ENCODE assay signal across 10 cellular contexts in the genomic region with DNA sequence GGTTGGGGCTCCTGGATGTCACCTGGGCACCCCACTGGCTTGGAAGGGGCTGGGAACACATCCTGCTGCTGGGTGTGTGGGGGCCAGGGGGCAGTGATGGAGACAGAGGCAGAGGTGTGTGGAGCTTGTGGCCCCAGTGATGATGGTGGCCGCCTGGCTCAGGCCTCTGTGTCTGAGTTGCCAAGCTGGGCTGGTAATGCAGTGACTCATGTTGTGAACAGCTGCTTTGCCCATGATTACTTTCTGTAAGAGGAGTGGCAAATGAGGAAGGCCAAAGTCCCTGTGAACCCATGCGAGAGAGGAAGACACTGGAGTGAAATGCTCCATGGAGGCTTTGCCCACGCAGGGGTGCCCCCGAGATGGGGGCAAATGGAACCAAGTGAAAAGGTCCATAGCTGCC.
DNase-seq lines count a peak whose midpoint lies in the region; ATAC-seq, FAIRE-seq and TF ChIP-seq lines count a peak whose summit lies in the region.
"Had no signal": no experiment of that assay in that cellular context is flagged by ENCODE, and none has a peak within 500 bp of the region (broad histone marks: within the 10 kb centered on the region; RNA-seq: fewer than 3 reads in every experiment).

No MANE protein-coding gene starts in this region.

- POLR2A ChIA-PET in AG04450 (lab: Yijun Ruan, JAX) = interaction anchor here (0.6 to 1.2 kb wide), 2 partner anchors 26 to 118 kb away, joined by 4 to 5 read pairs; no protein-coding TSS in a partner anchor

- ATAC-seq in GM21367 (IDR thresholded peaks at IDR 0.05; ENCODE audit: unreplicated experiment) = no peak
- no peak for ATAC-seq in HG03460 (IDR thresholded peaks at IDR 0.05; ENCODE audit: unreplicated experiment)
- ATAC-seq: CD8-positive, alpha-beta T cell had no signal

- H3K9me3 Mint-ChIP-seq in activated T-cell treated with anti-CD3 and anti-CD28 coated beads, Interleukin-2, amount 50 U/mL, for 24 hours = no peaks in the 10 kb centered on the region
- H3K9me3 Mint-ChIP-seq: CD8-positive, alpha-beta T cell had no signal

- WGBS in thyroid gland, 2 donors = 83 to 87% methylated on average over 3 to 4 of the region's 4 CpGs

- H3K36me3 ChIP-seq in thyroid gland = no peaks in the 10 kb centered on the region

- TF ChIP-seq POLR2A in thyroid gland (IDR thresholded peaks at IDR 0.05) = no peak

- no peak overlapping the region for H3K4me3 ChIP-seq in AG04450 (ENCODE audit: low read depth, low read length)
- no peak overlapping the region for H3K4me3 ChIP-seq in thyroid gland (replicated peaks in 1 of 3)

- TF ChIP-seq CTCF in AG04450 (IDR thresholded peaks at IDR 0.05; ENCODE audit: low read depth, low read length) (no peak), thyroid gland (IDR thresholded peaks at IDR 0.05) (no peak)

- H3K27me3 Mint-ChIP-seq in activated T-cell treated with anti-CD3 and anti-CD28 coated beads, Interleukin-2, amount 50 U/mL, for 24 hours = peaks cover 22% of the 10 kb centered on the region

- H3K4me3 Mint-ChIP-seq in activated T-cell treated with anti-CD3 and anti-CD28 coated beads, Interleukin-2, amount 50 U/mL, for 24 hours = no peak overlapping the region
- H3K4me3 Mint-ChIP-seq: CD8-positive, alpha-beta T cell had no signal

- H3K36me3 Mint-ChIP-seq in activated T-cell treated with anti-CD3 and anti-CD28 coated beads, Interleukin-2, amount 50 U/mL, for 24 hours (ENCODE audit: low read depth) = no peaks in the 10 kb centered on the region
- H3K36me3 Mint-ChIP-seq: CD8-positive, alpha-beta T cell had no signal

- CTCF ChIA-PET in AG04450 (lab: Charles Lee) = interaction anchor here (1.4 kb wide), 1 partner anchor 117 kb away, joined by 3 read pairs; no protein-coding TSS in a partner anchor

- no peak overlapping the region for H3K27ac Mint-ChIP-seq in activated T-cell treated with anti-CD3 and anti-CD28 coated beads, Interleukin-2, amount 50 U/mL, for 24 hours
- H3K27ac Mint-ChIP-seq: CD8-positive, alpha-beta T cell had no signal

- H3K27me3 ChIP-seq in AG04450 (ENCODE audit: control insufficient read depth, insufficient read depth, low read length) (no peaks in the 10 kb centered on the region), thyroid gland (no peaks in the 10 kb centered on the region)

- H3K4me1 Mint-ChIP-seq in activated T-cell treated with anti-CD3 and anti-CD28 coated beads, Interleukin-2, amount 50 U/mL, for 24 hours (ENCODE audit: low read depth) = no peaks in the 10 kb centered on the region

- H3K9me3 ChIP-seq in AG04450 (ENCODE audit: control insufficient read depth, insufficient read depth, low read length) (no peaks in the 10 kb centered on the region), thyroid gland (no peaks in the 10 kb centered on the region)

- no peak for FAIRE-seq in HTR-8/SVneo (lab: Jason Lieb, UNC)

- H3K4me1 ChIP-seq in thyroid gland = no peaks in the 10 kb centered on the region

- intact Hi-C loops in thyroid gland (cut with DNase I) = no loop called here

- peak overlapping the region; percentile 33 for H3K27ac ChIP-seq in AG04450 (ENCODE audit: low read depth, low read length)
- no peak overlapping the region for H3K27ac ChIP-seq in thyroid gland

- DNase-seq in AG04450 (ENCODE audit: low read depth, low spot score) (no peak), HTR-8/SVneo (ENCODE audit: insufficient read length, low spot score) (peak; percentile 28), SW480 (ENCODE audit: low spot score) (peak; percentile 92), kidney glomerular epithelial cell (lab: John Stamatoyannopoulos, UW) (peak; percentile 48), thyroid gland (no peak)
- DNase-seq in activated T-cell treated with anti-CD3 and anti-CD28 coated beads, Interleukin-2, amount 50 U/mL, for 24 hours = no peak
- DNase-seq: CD8-positive, alpha-beta T cell; mesendoderm had no signal

Comparison
In these comparisons a context has a peak if more than half of its experiments do, and no peak if none do; other contexts are left out.
1. DNase-seq: peak in HTR-8/SVneo (single experiment), SW480 (single experiment) and kidney glomerular epithelial cell (single experiment); none in AG04450 (single experiment), activated T-cell treated with anti-CD3 and anti-CD28 coated beads, Interleukin-2, amount 50 U/mL, for 24 hours (single experiment) and thyroid gland (0 of 2).